ENCODE assay signal across 8 cellular contexts in genomic region chr16:11328172-11329079, GRCh38.
DNase-seq lines count a peak whose midpoint lies in the region; ATAC-seq and TF ChIP-seq lines count a peak whose summit lies in the region.

No MANE protein-coding gene starts in this region.

- DNase-seq in DMS79 treated with DMSO at 0.1 percent for 48 hours (lab: John Stamatoyannopoulos, UW) (peak; percentile 29), SW480 (ENCODE audit: low spot score) (peak; percentile 45), brain microvascular endothelial cell (peak; percentile 91), kidney glomerular epithelial cell (lab: John Stamatoyannopoulos, UW) (peak; percentile 86), inferior parietal cortex (ENCODE audit: extremely low spot score) (no peak)
- peak; percentile 18 for DNase-seq in stimulated activated CD8-positive, alpha-beta memory T cell treated with anti-CD3 and anti-CD28 coated beads, Interleukin-12 subunit alpha, Interleukin-12 subunit beta, amount 100 ng/mL, for 1 hour (ENCODE audit: low read depth)

- ATAC-seq in GM19468 (IDR thresholded peaks at IDR 0.05; ENCODE audit: extremely low read depth, unreplicated experiment) (peak; percentile 69), HG03521 (IDR thresholded peaks at IDR 0.05; ENCODE audit: unreplicated experiment) (peak; percentile 67)

- H3K27me3 ChIP-seq in brain microvascular endothelial cell (replicated peaks), result no peaks in the 10 kb centered on the region

- peak; percentile 16 for TF ChIP-seq CTCF in brain microvascular endothelial cell (IDR thresholded peaks at IDR 0.05; ENCODE audit: low read depth, low read length, missing control alignments)

- peak overlapping the region; percentile 26 for H3K4me3 ChIP-seq in brain microvascular endothelial cell (ENCODE audit: low read depth, low read length)

- in situ Hi-C loops in brain microvascular endothelial cell (cut with HindIII; ENCODE audit: low pct_ligation_motif_present, low sequenced_read_pairs), result no loop called here

- H3K27ac ChIP-seq in brain microvascular endothelial cell, result peak overlapping the region; percentile 72

- no peaks in the 10 kb centered on the region for H3K36me3 ChIP-seq in brain microvascular endothelial cell (replicated peaks)
